ENCODE assay signal across 24 cellular contexts in the genomic region with DNA sequence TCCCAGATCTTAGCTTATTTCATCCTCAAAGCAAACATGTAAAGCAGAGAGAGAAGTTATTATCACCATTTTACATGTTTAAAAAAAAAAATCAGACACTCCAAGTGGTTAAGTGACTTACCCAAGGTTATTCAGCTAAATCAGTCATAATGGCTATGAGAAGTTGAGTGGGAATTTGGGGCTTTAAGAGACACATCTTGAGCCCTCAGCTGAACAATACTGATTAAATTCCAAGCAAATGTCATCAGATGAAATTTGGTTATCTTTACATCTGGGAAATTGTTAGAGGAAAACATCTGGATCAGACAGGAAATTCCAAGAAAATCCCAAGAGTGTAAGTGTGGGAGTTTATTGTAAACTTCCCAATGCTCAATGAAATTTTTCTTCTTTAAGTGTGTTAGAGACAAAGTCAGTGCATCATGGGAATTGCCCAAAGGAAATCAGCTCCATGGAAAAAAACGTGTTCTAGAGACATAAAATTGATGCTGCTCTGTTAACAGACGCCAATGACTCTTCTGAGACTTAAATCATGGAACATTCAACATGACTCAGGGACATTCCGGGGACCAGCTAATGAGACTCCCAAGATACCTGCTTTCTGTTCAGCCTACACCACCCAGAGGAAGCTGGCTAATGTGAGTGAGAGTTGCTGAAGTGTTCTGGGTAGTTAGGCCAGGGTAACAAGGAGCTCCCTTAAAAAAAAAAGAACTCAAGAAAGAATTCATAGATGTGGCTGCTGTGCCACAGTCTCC. TPM values are rescaled to one million over a fixed set of nuclear protein-coding genes. Genes with fewer than 3 reads are reported as not detected.
DNase-seq lines count a peak whose midpoint lies in the region; ATAC-seq, FAIRE-seq and TF ChIP-seq lines count a peak whose summit lies in the region.
"Had no signal": no experiment of that assay in that cellular context is flagged by ENCODE, and none has a peak within 500 bp of the region (broad histone marks: within the 10 kb centered on the region; RNA-seq: fewer than 3 reads in every experiment).

No MANE protein-coding gene starts in this region.

- no peaks in the 10 kb centered on the region for H3K4me1 Mint-ChIP-seq in glutamatergic neuron (ENCODE audit: low read depth, unreplicated experiment)
- H3K4me1 Mint-ChIP-seq: CD8-positive, alpha-beta memory T cell had no signal

- H3K36me3 ChIP-seq in osteoblast (ENCODE audit: insufficient read depth, low read length), result no peaks in the 10 kb centered on the region
- H3K36me3 ChIP-seq: Peyer's patch, SJSA1 had no signal

- peaks cover 3% of the 10 kb centered on the region for H3K27me3 Mint-ChIP-seq in glutamatergic neuron (ENCODE audit: unreplicated experiment)

- H3K36me3 Mint-ChIP-seq in glutamatergic neuron (ENCODE audit: unreplicated experiment), result no peaks in the 10 kb centered on the region

- no peaks in the 10 kb centered on the region for H3K79me2 ChIP-seq in osteoblast (ENCODE audit: insufficient read depth, low read length)

- no peak overlapping the region for H3K4me3 Mint-ChIP-seq in glutamatergic neuron (ENCODE audit: unreplicated experiment)
- H3K4me3 Mint-ChIP-seq: CD8-positive, alpha-beta memory T cell; HFFc6 had no signal

- no peaks in the 10 kb centered on the region for H4K20me1 ChIP-seq in osteoblast (ENCODE audit: insufficient read depth, low read length)

- H3K9me3 ChIP-seq in osteoblast (ENCODE audit: low read depth, low read length), result no peaks in the 10 kb centered on the region
- H3K9me3 ChIP-seq: Peyer's patch, SJSA1 had no signal

- H3K27me3 ChIP-seq in osteoblast (ENCODE audit: insufficient read depth, low read length), result no peaks in the 10 kb centered on the region
- H3K27me3 ChIP-seq: Peyer's patch, SJSA1 had no signal

- intact Hi-C loops in Right ventricle myocardium superior (cut with DNase I) (no loop called here), cardiac septum (cut with DNase I) (no loop called here)

- no peak overlapping the region for H2AFZ ChIP-seq in osteoblast (ENCODE audit: low read length)

- TF ChIP-seq CTCF in osteoblast (IDR thresholded peaks at IDR 0.05; ENCODE audit: extremely low read depth, low read depth, low read length) (no peak), glutamatergic neuron (IDR thresholded peaks at IDR 0.05; ENCODE audit: partially characterized antibody, unreplicated experiment) (no peak)

- peak; percentile 22 for ATAC-seq in Right ventricle myocardium superior (ENCODE audit: poor library complexity)
- ATAC-seq in esophagus mucosa, result no peak

- H3K9me3 Mint-ChIP-seq in glutamatergic neuron (ENCODE audit: unreplicated experiment), result no peaks in the 10 kb centered on the region
- H3K9me3 Mint-ChIP-seq: HFFc6 had no signal

- DNase-seq in Right ventricle myocardium superior (no peak), cardiac septum (ENCODE audit: low spot score) (no peak), HS-5 (ENCODE audit: low read depth) (peak; percentile 26), fibroblast of peridontal ligament (ENCODE audit: extremely low read depth) (peak; percentile 51), osteoblast (ENCODE audit: insufficient read length, low spot score, missing footprints) (no peak), urothelium cell line (ENCODE audit: low spot score) (no peak), glutamatergic neuron (no peak)
- DNase-seq: CD8-positive, alpha-beta memory T cell; GF-D8; H7; HFFc6; KBM-7; NCI-H1105; NCI-H2081; NCI-H2171 treated with DMSO at 0.1 percent for 48 hours; Peyer's patch had no signal

- FAIRE-seq in urothelium cell line (lab: Jason Lieb, UNC), result no peak
- FAIRE-seq: GM19239 had no signal

- no peak overlapping the region for H3K27ac Mint-ChIP-seq in glutamatergic neuron (ENCODE audit: unreplicated experiment)
- H3K27ac Mint-ChIP-seq: CD8-positive, alpha-beta memory T cell; HFFc6 had no signal

- H3K4me2 ChIP-seq in osteoblast (ENCODE audit: insufficient read depth, low read length), result no peak overlapping the region

- H3K27ac ChIP-seq in osteoblast (ENCODE audit: low read depth, low read length), result peak overlapping the region; percentile 1
- H3K27ac ChIP-seq: 22Rv1, C4-2B, HL-60, Peyer's patch, SJSA1 had no signal

- no peak overlapping the region for H3K4me3 ChIP-seq in osteoblast (ENCODE audit: insufficient read depth, low read length)
- H3K4me3 ChIP-seq: Peyer's patch, SJSA1 had no signal

- H3K4me1 ChIP-seq in osteoblast (ENCODE audit: insufficient read depth, low read length), result peaks cover 4% of the 10 kb centered on the region
- H3K4me1 ChIP-seq: Peyer's patch, SJSA1 had no signal

RNA-seq across cellular contexts. Expression of a gene that starts 19.8 kb away (rescaled TPM):
- total RNA-seq in Right ventricle myocardium superior (0.43 TPM), cardiac septum (0.48 TPM), osteoblast (under 0.01 TPM in 2 replicates), glutamatergic neuron (ENCODE audit: unreplicated experiment) (not detected), esophagus mucosa (0.04 TPM)
- total RNA-seq: CD8-positive, alpha-beta memory T cell; HFFc6; HT1080; OCI-LY7; Peyer's patch; SJSA1 had no signal

Comparison
In these comparisons a context has a peak if more than half of its experiments do, and no peak if none do; other contexts are left out.
1. DNase-seq: peak in HS-5 (single experiment) and fibroblast of peridontal ligament (single experiment); none in Right ventricle myocardium superior (single experiment), cardiac septum (single experiment), osteoblast (single experiment), urothelium cell line (single experiment) and glutamatergic neuron (single experiment).